19 cellular contexts compared by ENCODE assay signal in genomic region chr9:91246842-91247241, GRCh38.
A peak's percentile ranks its signal among the peaks of the same experiment; 100 is the strongest.
DNase-seq lines count a peak whose midpoint lies in the region; ATAC-seq and TF ChIP-seq lines count a peak whose summit lies in the region.
"Had no signal": no experiment of that assay in that cellular context is flagged by ENCODE, and none has a peak within 500 bp of the region (broad histone marks: within the 10 kb centered on the region; RNA-seq: fewer than 3 reads in every experiment).

No MANE protein-coding gene starts in this region.

- no peaks in the 10 kb centered on the region for H3K36me3 ChIP-seq in left ventricle myocardium inferior
- H3K36me3 ChIP-seq: left lung had no signal

- DNase-seq in Right ventricle myocardium inferior (ENCODE audit: missing footprints) = no peak
- DNase-seq in left ventricle myocardium inferior = no peak
- DNase-seq in dorsolateral prefrontal cortex = peak in 8 of 10 donors; percentile 10 to 71 (median 54)
- no peak for DNase-seq in mesothelial cell of epicardium (ENCODE audit: low spot score in 2 of 2, unreplicated experiment in 2 of 2)
- no peak for DNase-seq in stimulated activated naive B cell treated with anti-CD40 and anti-IgM and Interleukin-4, amounts not matched to agents 10 μg/mL and 1 μg/mL and 100 μg/mL, for 72 hours
- DNase-seq in dedifferentiated amniotic fluid mesenchymal stem cell (ENCODE audit: extremely low spot score) = no peak
- DNase-seq in NCI-H2081 (lab: John Stamatoyannopoulos, UW) = no peak
- DNase-seq: activated CD8-positive, alpha-beta memory T cell treated with anti-CD3 and anti-CD28 coated beads for 24 hours; CD4-positive, alpha-beta memory T cell; cerebellar nuclear complex; DMS79; left lung; NCI-H2029; NCI-H524 had no signal

- no peaks in the 10 kb centered on the region for H3K27me3 Mint-ChIP-seq in mesothelial cell of epicardium (ENCODE audit: low read depth)
- H3K27me3 Mint-ChIP-seq in stimulated activated naive B cell treated with anti-CD40 and anti-IgM and Interleukin-4, amounts not matched to agents 10 μg/mL and 1 μg/mL and 100 μg/mL, for 72 hours = no peaks in the 10 kb centered on the region
- H3K27me3 Mint-ChIP-seq: CD4-positive, alpha-beta memory T cell; stimulated activated naive CD8-positive, alpha-beta T cell treated with anti-CD3 and anti-CD28 coated beads, Interleukin-15, Interleukin-2, amounts not matched to agents 100 ng/mL and 50 ng/mL, for 24 hours; type B pancreatic cell had no signal

- ATAC-seq in Right ventricle myocardium inferior (peak; percentile 34), GM18868 (IDR thresholded peaks at IDR 0.05; ENCODE audit: unreplicated experiment) (no peak)
- ATAC-seq in stimulated activated naive B cell treated with anti-CD40 and anti-IgM and Interleukin-4, amounts not matched to agents 10 μg/mL and 1 μg/mL and 100 μg/mL, for 72 hours (replicated peaks) = no peak
- ATAC-seq: left lung, WTC11 had no signal

- H3K4me3 Mint-ChIP-seq in mesothelial cell of epicardium = no peak overlapping the region
- H3K4me3 Mint-ChIP-seq in stimulated activated naive B cell treated with anti-CD40 and anti-IgM and Interleukin-4, amounts not matched to agents 10 μg/mL and 1 μg/mL and 100 μg/mL, for 72 hours = no peak overlapping the region
- H3K4me3 Mint-ChIP-seq: CD4-positive, alpha-beta memory T cell; stimulated activated naive CD8-positive, alpha-beta T cell treated with anti-CD3 and anti-CD28 coated beads, Interleukin-15, Interleukin-2, amounts not matched to agents 100 ng/mL and 50 ng/mL, for 24 hours; T-helper 1 cell treated with Interleukin-12 subunit alpha and Interleukin-12 subunit beta and Interleukin-4 antibody, amounts not matched to agents 30 μg/mL and 1 μg/mL, for 36 hours; WTC11 had no signal

- no peaks in the 10 kb centered on the region for H3K9me3 Mint-ChIP-seq in mesothelial cell of epicardium
- no peaks in the 10 kb centered on the region for H3K9me3 Mint-ChIP-seq in stimulated activated naive B cell treated with anti-CD40 and anti-IgM and Interleukin-4, amounts not matched to agents 10 μg/mL and 1 μg/mL and 100 μg/mL, for 72 hours
- H3K9me3 Mint-ChIP-seq: CD4-positive, alpha-beta memory T cell; stimulated activated naive CD8-positive, alpha-beta T cell treated with anti-CD3 and anti-CD28 coated beads, Interleukin-15, Interleukin-2, amounts not matched to agents 100 ng/mL and 50 ng/mL, for 24 hours; T-helper 1 cell treated with Interleukin-12 subunit alpha and Interleukin-12 subunit beta and Interleukin-4 antibody, amounts not matched to agents 30 μg/mL and 1 μg/mL, for 36 hours; type B pancreatic cell; WTC11 had no signal

- peaks cover 7% of the 10 kb centered on the region for H3K4me1 Mint-ChIP-seq in mesothelial cell of epicardium
- peaks cover 22 to 49% of the 10 kb centered on the region in 2 donors for H3K4me1 Mint-ChIP-seq in stimulated activated naive B cell treated with anti-CD40 and anti-IgM and Interleukin-4, amounts not matched to agents 10 μg/mL and 1 μg/mL and 100 μg/mL, for 72 hours

- TF ChIP-seq CTCF in left ventricle myocardium inferior (IDR thresholded peaks at IDR 0.05; ENCODE audit: borderline replicate concordance) (no peak), dorsolateral prefrontal cortex (IDR thresholded peaks at IDR 0.05 in 54 of 56, conservative IDR thresholded peaks at IDR 0.05 in 2 of 56; ENCODE audit: low read depth in 1 of 56, partially characterized antibody in 56 of 56) (no peak), mesothelial cell of epicardium (IDR thresholded peaks at IDR 0.05; ENCODE audit: unreplicated experiment) (no peak)

- H3K27me3 ChIP-seq in left ventricle myocardium inferior (ENCODE audit: low read depth) (no peaks in the 10 kb centered on the region), dorsolateral prefrontal cortex (no peaks in the 10 kb centered on the region)
- H3K27me3 ChIP-seq: left lung had no signal

- no peaks in the 10 kb centered on the region for H3K36me3 Mint-ChIP-seq in mesothelial cell of epicardium
- H3K36me3 Mint-ChIP-seq in stimulated activated naive B cell treated with anti-CD40 and anti-IgM and Interleukin-4, amounts not matched to agents 10 μg/mL and 1 μg/mL and 100 μg/mL, for 72 hours = peaks cover 52 to 64% of the 10 kb centered on the region in 2 donors
- H3K36me3 Mint-ChIP-seq: type B pancreatic cell, WTC11 had no signal

- H3K27ac Mint-ChIP-seq in mesothelial cell of epicardium = peak overlapping the region; percentile 2
- peak overlapping the region; percentile 40 for H3K27ac Mint-ChIP-seq in stimulated activated naive B cell treated with anti-CD40 and anti-IgM and Interleukin-4, amounts not matched to agents 10 μg/mL and 1 μg/mL and 100 μg/mL, for 72 hours
- H3K27ac Mint-ChIP-seq: CD4-positive, alpha-beta memory T cell; type B pancreatic cell had no signal

- H3K27ac ChIP-seq in left ventricle myocardium inferior (replicated peaks) (no peak overlapping the region), dorsolateral prefrontal cortex (peak overlapping the region in 44 of 59 donors; percentile 4 to 72 (median 44))
- H3K27ac ChIP-seq: left lung had no signal

- H3K9me3 ChIP-seq in left ventricle myocardium inferior (replicated peaks) = no peaks in the 10 kb centered on the region
- H3K9me3 ChIP-seq: left lung had no signal

- H3K4me1 ChIP-seq in left ventricle myocardium inferior = peaks cover 40% of the 10 kb centered on the region

- H3K4me3 ChIP-seq in left ventricle myocardium inferior (no peak overlapping the region), dorsolateral prefrontal cortex (no peak overlapping the region)
- H3K4me3 ChIP-seq: left lung had no signal

- intact Hi-C loops in Right ventricle myocardium inferior (cut with DNase I) (no loop called here), left ventricle myocardium inferior (cut with micrococcal nuclease) (no loop called here), dorsolateral prefrontal cortex (cut with DNase I) (no loop called here)

Comparison
In these comparisons a context has a peak if more than half of its experiments do, and no peak if none do; other contexts are left out.
1. DNase-seq: peak in dorsolateral prefrontal cortex (8 of 10); none in Right ventricle myocardium inferior (single experiment), left ventricle myocardium inferior (single experiment), mesothelial cell of epicardium (0 of 2), stimulated activated naive B cell treated with anti-CD40 and anti-IgM and Interleukin-4, amounts not matched to agents 10 μg/mL and 1 μg/mL and 100 μg/mL, for 72 hours (single experiment), dedifferentiated amniotic fluid mesenchymal stem cell (single experiment) and NCI-H2081 (0 of 2).